In genomic region chr10:35336921-35337741, GRCh38 we compare ENCODE assay signal across 8 cellular contexts. TPM values are rescaled to one million over a fixed set of nuclear protein-coding genes. Genes with fewer than 3 reads are reported as not detected.
DNase-seq lines count a peak whose midpoint lies in the region; ATAC-seq and TF ChIP-seq lines count a peak whose summit lies in the region.

No MANE protein-coding gene starts in this region.

- ATAC-seq in GM19438 (IDR thresholded peaks at IDR 0.05; ENCODE audit: low read depth, unreplicated experiment), result peak; percentile 9
- ATAC-seq in GM19395 (IDR thresholded peaks at IDR 0.05; ENCODE audit: unreplicated experiment), result no peak

- H3K27me3 ChIP-seq in HUES6 (ENCODE audit: control insufficient read depth, insufficient read depth, low read length) (no peaks in the 10 kb centered on the region), testis (no peaks in the 10 kb centered on the region)

- H3K27ac ChIP-seq in HUES6 (ENCODE audit: low read depth, low read length), result no peak overlapping the region
- H3K27ac ChIP-seq in testis, result peak overlapping the region; percentile 28 to 82

- TF ChIP-seq POLR2A in testis (IDR thresholded peaks at IDR 0.05), result no peak

- H3K4me1 Mint-ChIP-seq in mesothelial cell of epicardium, result peaks cover 47% of the 10 kb centered on the region

- WGBS in testis, 2 donors, result 1% methylated on average over 9 to 69 of the region's 86 CpGs

- peaks cover 12% of the 10 kb centered on the region; the same call in 1 of the 2 replicates for H3K4me1 ChIP-seq in HUES6 (ENCODE audit: control insufficient read depth, insufficient read depth, low read length)
- peaks cover 33% of the 10 kb centered on the region for H3K4me1 ChIP-seq in testis

- peaks cover 8% of the 10 kb centered on the region; the same call in 1 of the 2 replicates for H3K36me3 ChIP-seq in HUES6 (ENCODE audit: control insufficient read depth, insufficient read depth, low read length)
- H3K36me3 ChIP-seq in testis (ENCODE audit: low read depth, missing control alignments), result no peaks in the 10 kb centered on the region

- peak overlapping the region; percentile 80 for H3K4me3 ChIP-seq in AG10803 (ENCODE audit: low read length)
- peak overlapping the region; percentile 80 for H3K4me3 ChIP-seq in HUES6 (ENCODE audit: low read depth, low read length)
- H3K4me3 ChIP-seq in testis, result peak overlapping the region; percentile 76 to 97

- no peaks in the 10 kb centered on the region for H3K27me3 Mint-ChIP-seq in mesothelial cell of epicardium (ENCODE audit: low read depth)

- H3K9ac ChIP-seq in HUES6 (ENCODE audit: low read length), result peak overlapping the region; percentile 74

- peak overlapping the region; percentile 75 for H3K4me3 Mint-ChIP-seq in mesothelial cell of epicardium

- H3K27ac Mint-ChIP-seq in mesothelial cell of epicardium, result peak overlapping the region; percentile 86

- H3K9me3 ChIP-seq in HUES6 (ENCODE audit: control insufficient read depth, insufficient read depth, low read depth, low read length) (peaks cover 10% of the 10 kb centered on the region; the same call in 1 of the 2 replicates), testis (no peaks in the 10 kb centered on the region)

- DNase-seq in AG10803 (ENCODE audit: low read depth) (no peak), mesothelial cell of epicardium (ENCODE audit: low spot score in 2 of 2, unreplicated experiment in 2 of 2) (peak in 1 of 2 experiments; percentile 50), testis (peak; percentile 52)
- DNase-seq in activated CD4-positive, alpha-beta T cell treated with anti-CD3 and anti-CD28 coated beads, Interleukin-2, amount 50 U/mL, for 48 hours, result peak; percentile 41 to 45
- DNase-seq in effector CD8-positive, alpha-beta T cell (lab: John Stamatoyannopoulos, UW), result peak; percentile 11

- intact Hi-C loops in testis (cut with DNase I; ENCODE audit: low total_unique reads), result no loop called here

- no peaks in the 10 kb centered on the region for H3K9me3 Mint-ChIP-seq in mesothelial cell of epicardium

- H3K36me3 Mint-ChIP-seq in mesothelial cell of epicardium, result peaks cover 8% of the 10 kb centered on the region

- TF ChIP-seq CTCF in AG10803 (conservative IDR thresholded peaks at IDR 0.05; ENCODE audit: low read length) (no peak), mesothelial cell of epicardium (IDR thresholded peaks at IDR 0.05; ENCODE audit: unreplicated experiment) (no peak), testis (IDR thresholded peaks at IDR 0.05) (no peak)

RNA-seq across cellular contexts. Expression of gene CCNY, which starts 0.8 kb away (rescaled TPM):
- total RNA-seq in mesothelial cell of epicardium (66.5 to 75.4 TPM (median 68.9 TPM) in 3 replicates), testis (100 to 1,000 TPM; 103 to 132 TPM)
- polyA plus RNA-seq in testis (ENCODE audit: insufficient read depth, low read depth, low replicate concordance), result 380 TPM
